Comparison of ENCODE assay signal across 10 cellular contexts in genomic region chr4:39029752-39030694, GRCh38. TPM values are rescaled to one million over a fixed set of nuclear protein-coding genes. Genes with fewer than 3 reads are reported as not detected.
DNase-seq lines count a peak whose midpoint lies in the region; ATAC-seq and TF ChIP-seq lines count a peak whose summit lies in the region.
"Had no signal": no experiment of that assay in that cellular context is flagged by ENCODE, and none has a peak within 500 bp of the region (broad histone marks: within the 10 kb centered on the region; RNA-seq: fewer than 3 reads in every experiment).

No MANE protein-coding gene starts in this region.

- peaks cover 13% of the 10 kb centered on the region for H3K36me3 Mint-ChIP-seq in activated CD8-positive, alpha-beta memory T cell treated with anti-CD3 and anti-CD28 coated beads, Interleukin-2, amount 10 ng/mL, durations not matched to agents 7 days and 5 days
- peaks cover 0 to 9% of the 10 kb centered on the region in 2 donors for H3K36me3 Mint-ChIP-seq in activated naive CD4-positive, alpha-beta T cell treated with anti-CD3 and anti-CD28 coated beads, Interleukin-2, amount 50 U/mL, for 72 hours

- intact Hi-C loops in spleen (cut with DNase I; ENCODE audit: low total_unique reads) (no loop called here), lower leg skin (cut with DNase I; ENCODE audit: low total_unique reads) (no loop called here)

- peak overlapping the region; percentile 14 to 68 (median 38) for H3K4me3 ChIP-seq in spleen
- no peak overlapping the region for H3K4me3 ChIP-seq in lower leg skin (ENCODE audit: low read depth, poor library complexity, severe bottlenecking)

- peak overlapping the region in 7 of 8 donors; percentile 50 to 90 (median 85) for H3K27ac ChIP-seq in spleen

- TF ChIP-seq CTCF in spleen (IDR thresholded peaks at IDR 0.05 in 8 of 11, conservative IDR thresholded peaks at IDR 0.05 in 3 of 11) (no peak), lower leg skin (IDR thresholded peaks at IDR 0.05) (no peak)

- no peaks in the 10 kb centered on the region for H3K27me3 Mint-ChIP-seq in activated CD8-positive, alpha-beta memory T cell treated with anti-CD3 and anti-CD28 coated beads, Interleukin-2, amount 10 ng/mL, durations not matched to agents 7 days and 5 days

- peak overlapping the region; percentile 88 for H3K27ac Mint-ChIP-seq in activated CD8-positive, alpha-beta memory T cell treated with anti-CD3 and anti-CD28 coated beads, Interleukin-2, amount 10 ng/mL, durations not matched to agents 7 days and 5 days
- peak overlapping the region; percentile 6 to 86 for H3K27ac Mint-ChIP-seq in activated naive CD4-positive, alpha-beta T cell treated with anti-CD3 and anti-CD28 coated beads, Interleukin-2, amount 50 U/mL, for 72 hours

- no peaks in the 10 kb centered on the region for H3K9me3 ChIP-seq in spleen

- H3K4me1 ChIP-seq in spleen, result peaks cover 7 to 88% (median 48%) of the 10 kb centered on the region in 6 donors

- CTCF ChIA-PET in activated CD8-positive, alpha-beta memory T cell treated with anti-CD3 and anti-CD28 coated beads, Interleukin-2, amount 10 ng/mL, durations not matched to agents 7 days and 5 days (lab: Charles Lee), result interaction anchor here (0.7 to 3.7 kb wide), 13 partner anchors 12 to 169 kb away, joined by 3 to 23 read pairs (median 3); no protein-coding TSS in a partner anchor

- no peaks in the 10 kb centered on the region for H3K36me3 ChIP-seq in spleen

- H3K4me1 Mint-ChIP-seq in activated CD8-positive, alpha-beta memory T cell treated with anti-CD3 and anti-CD28 coated beads, Interleukin-2, amount 10 ng/mL, durations not matched to agents 7 days and 5 days, result peaks cover 43% of the 10 kb centered on the region

- ATAC-seq in activated CD8-positive, alpha-beta memory T cell treated with anti-CD3 and anti-CD28 coated beads, Interleukin-2, amount 10 ng/mL, durations not matched to agents 7 days and 5 days, result peak; percentile 46
- ATAC-seq in HG03432 (IDR thresholded peaks at IDR 0.05; ENCODE audit: unreplicated experiment) (peak; percentile 30), HG02870 (IDR thresholded peaks at IDR 0.05; ENCODE audit: unreplicated experiment) (no peak)
- no peak for ATAC-seq in activated naive CD4-positive, alpha-beta T cell treated with anti-CD3 and anti-CD28 coated beads, Interleukin-2, amount 50 U/mL, for 72 hours

- TF ChIP-seq POLR2A in spleen (IDR thresholded peaks at IDR 0.05) (no peak), lower leg skin (IDR thresholded peaks at IDR 0.05) (no peak)

- H3K4me3 Mint-ChIP-seq in activated CD8-positive, alpha-beta memory T cell treated with anti-CD3 and anti-CD28 coated beads, Interleukin-2, amount 10 ng/mL, durations not matched to agents 7 days and 5 days, result peak overlapping the region; percentile 88

- no peaks in the 10 kb centered on the region for H3K9me3 Mint-ChIP-seq in activated CD8-positive, alpha-beta memory T cell treated with anti-CD3 and anti-CD28 coated beads, Interleukin-2, amount 10 ng/mL, durations not matched to agents 7 days and 5 days (ENCODE audit: low read depth)
- H3K9me3 Mint-ChIP-seq in activated naive CD4-positive, alpha-beta T cell treated with anti-CD3 and anti-CD28 coated beads, Interleukin-2, amount 50 U/mL, for 72 hours, result no peaks in the 10 kb centered on the region

- H3K27me3 ChIP-seq in spleen (replicated peaks in 1 of 7), result no peaks in the 10 kb centered on the region

- DNase-seq in activated CD8-positive, alpha-beta memory T cell treated with anti-CD3 and anti-CD28 coated beads, Interleukin-2, amount 10 ng/mL, durations not matched to agents 7 days and 5 days, result no peak
- DNase-seq in activated CD8-positive, alpha-beta memory T cell treated with anti-CD3 and anti-CD28 coated beads for 24 hours, result no peak
- DNase-seq in activated naive CD4-positive, alpha-beta T cell treated with anti-CD3 and anti-CD28 coated beads, Interleukin-2, amount 50 U/mL, for 72 hours (ENCODE audit: low spot score in 2 of 2), result no peak
- DNase-seq in spleen (no peak), lower leg skin (ENCODE audit: low spot score in 2 of 2) (no peak), NCI-H748 treated with DMSO at 0.1 percent for 48 hours (lab: John Stamatoyannopoulos, UW) (no peak)
- DNase-seq: activated CD4-positive, CD25-positive, alpha-beta regulatory T cell treated with anti-CD3 and anti-CD28 coated beads, Interleukin-2, amount 50 U/mL, for 72 hours; NCI-H1694 had no signal

RNA-seq across cellular contexts. Expression of gene TMEM156, which starts 2.2 kb away (rescaled TPM):
- total RNA-seq in activated CD8-positive, alpha-beta memory T cell treated with anti-CD3 and anti-CD28 coated beads, Interleukin-2, amount 10 ng/mL, durations not matched to agents 7 days and 5 days, result 10 to 100 TPM; 18.5 to 18.8 TPM
- 10 to 100 TPM; 13.8 to 24.0 TPM for total RNA-seq in activated naive CD4-positive, alpha-beta T cell treated with anti-CD3 and anti-CD28 coated beads, Interleukin-2, amount 50 U/mL, for 72 hours
- total RNA-seq in spleen, result 10 to 100 TPM; 10.5 to 24.5 (median 15.9) TPM
- 10 to 100 TPM; 31.2 to 76.1 (median 67.2) TPM for polyA plus RNA-seq in spleen
- under 1 TPM in 3 of 4 donors, not detected in 1; 0.12 to 0.52 (median 0.23) TPM for total RNA-seq in lower leg skin

RNA-seq across cellular contexts. Expression of gene KLHL5, which starts 32.0 kb away (rescaled TPM):
- 10 to 100 TPM; 21.6 to 26.2 TPM for total RNA-seq in activated CD8-positive, alpha-beta memory T cell treated with anti-CD3 and anti-CD28 coated beads, Interleukin-2, amount 10 ng/mL, durations not matched to agents 7 days and 5 days
- total RNA-seq in activated naive CD4-positive, alpha-beta T cell treated with anti-CD3 and anti-CD28 coated beads, Interleukin-2, amount 50 U/mL, for 72 hours, result 10 to 100 TPM in 1 of 2 donors, 1 to 10 TPM in 1; 5.0 to 29.4 TPM
- 10 to 100 TPM; 32.1 to 46.9 (median 40.4) TPM for total RNA-seq in spleen
- polyA plus RNA-seq in spleen, result 10 to 100 TPM in 1 of 3 donors, 1 to 10 TPM in 2; 7.5 to 10.2 (median 9.3) TPM
- 10 to 100 TPM in 2 of 4 donors, 1 to 10 TPM in 2; 4.8 to 14.5 (median 11.2) TPM for total RNA-seq in lower leg skin

Comparison
In these comparisons a context has a peak if more than half of its experiments do, and no peak if none do; other contexts are left out.
1. ATAC-seq: peak in activated CD8-positive, alpha-beta memory T cell treated with anti-CD3 and anti-CD28 coated beads, Interleukin-2, amount 10 ng/mL, durations not matched to agents 7 days and 5 days (single experiment) and HG03432 (single experiment); none in activated naive CD4-positive, alpha-beta T cell treated with anti-CD3 and anti-CD28 coated beads, Interleukin-2, amount 50 U/mL, for 72 hours (0 of 2) and HG02870 (single experiment).
2. RNA of gene TMEM156, which starts 2.2 kb away (total RNA-seq): 13.8 to 24.0 TPM in activated naive CD4-positive, alpha-beta T cell treated with anti-CD3 and anti-CD28 coated beads, Interleukin-2, amount 50 U/mL, for 72 hours, 18.5 to 18.8 TPM in activated CD8-positive, alpha-beta memory T cell treated with anti-CD3 and anti-CD28 coated beads, Interleukin-2, amount 10 ng/mL, durations not matched to agents 7 days and 5 days and 10.5 to 24.5 TPM in spleen; 0.12 to 0.52 TPM in lower leg skin; every median in the first group is over 4 times any median in the second.